ENCODE assay signal across 20 cellular contexts in the genomic region with DNA sequence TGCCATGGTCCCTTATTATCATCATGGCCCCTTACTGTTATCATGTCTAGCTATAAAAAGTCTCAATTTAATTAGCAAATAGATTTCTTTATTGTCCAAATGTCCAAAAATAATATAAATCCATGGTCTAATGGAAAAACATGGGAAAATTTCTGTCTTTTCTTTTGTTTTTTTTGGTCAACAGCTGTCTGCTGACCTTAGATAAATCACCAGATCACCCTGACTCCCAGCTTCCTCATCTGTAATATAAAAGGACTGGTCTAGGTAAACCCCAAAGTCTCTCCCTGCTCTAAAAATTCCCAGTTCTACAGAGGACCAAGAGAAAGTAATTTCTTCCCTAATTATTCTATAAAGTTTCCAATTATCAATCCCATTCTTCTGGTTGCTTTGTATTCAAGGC. TPM values are rescaled to one million over a fixed set of nuclear protein-coding genes. Genes with fewer than 3 reads are reported as not detected.
DNase-seq lines count a peak whose midpoint lies in the region; ATAC-seq and TF ChIP-seq lines count a peak whose summit lies in the region.
"Had no signal": no experiment of that assay in that cellular context is flagged by ENCODE, and none has a peak within 500 bp of the region (broad histone marks: within the 10 kb centered on the region; RNA-seq: fewer than 3 reads in every experiment).

No MANE protein-coding gene starts in this region.

- intact Hi-C loops in left ventricle myocardium inferior (cut with micrococcal nuclease) = no loop called here
- intact Hi-C loops in heart left ventricle (cut with DNase I) = no loop called here
- intact Hi-C loops in testis (cut with DNase I; ENCODE audit: low total_unique reads) = no loop called here

- ATAC-seq in heart left ventricle (no peak), GM21825 (IDR thresholded peaks at IDR 0.05; ENCODE audit: unreplicated experiment) (no peak), GM21526 (IDR thresholded peaks at IDR 0.05; ENCODE audit: low FRiP score, unreplicated experiment) (no peak)
- ATAC-seq: GM23338, HCT116, Right ventricle myocardium inferior had no signal

- H3K4me3 ChIP-seq in left ventricle myocardium inferior (no peak overlapping the region), heart left ventricle (no peak overlapping the region), testis (no peak overlapping the region)
- H3K4me3 ChIP-seq: GM23338, Peyer's patch had no signal

- no peak for TF ChIP-seq POLR2A in heart left ventricle (IDR thresholded peaks at IDR 0.05)
- TF ChIP-seq POLR2A in testis (IDR thresholded peaks at IDR 0.05) = no peak

- TF ChIP-seq CTCF in left ventricle myocardium inferior (IDR thresholded peaks at IDR 0.05; ENCODE audit: borderline replicate concordance) (no peak), heart left ventricle (IDR thresholded peaks at IDR 0.05) (no peak), testis (IDR thresholded peaks at IDR 0.05) (no peak), GM20000 (IDR thresholded peaks at IDR 0.05; ENCODE audit: extremely low read depth, missing control alignments) (no peak)

- DNase-seq in left ventricle myocardium inferior = no peak
- no peak for DNase-seq in heart left ventricle
- peak; percentile 60 for DNase-seq in LHCN-M2 (ENCODE audit: low read depth)
- peak; percentile 39 for DNase-seq in dermis blood vessel endothelial cell
- DNase-seq in testis = no peak
- no peak for DNase-seq in GM20000 (ENCODE audit: low spot score)
- DNase-seq: ACHN; CD4-positive, alpha-beta T cell; DMS53; NCI-H1417 treated with DMSO at 0.1 percent for 48 hours; NCI-H2029; NCI-H2171 treated with DMSO at 0.1 percent for 48 hours; NCI-H510A; NCI-H774; Peyer's patch had no signal

- no peaks in the 10 kb centered on the region for H3K27me3 ChIP-seq in left ventricle myocardium inferior (ENCODE audit: low read depth)
- no peaks in the 10 kb centered on the region for H3K27me3 ChIP-seq in heart left ventricle
- no peaks in the 10 kb centered on the region for H3K27me3 ChIP-seq in testis
- H3K27me3 ChIP-seq: Peyer's patch had no signal

- H3K36me3 ChIP-seq in left ventricle myocardium inferior = no peaks in the 10 kb centered on the region
- no peaks in the 10 kb centered on the region for H3K36me3 ChIP-seq in heart left ventricle
- H3K36me3 ChIP-seq in testis (ENCODE audit: low read depth, missing control alignments) = no peaks in the 10 kb centered on the region
- H3K36me3 ChIP-seq: Peyer's patch had no signal

- H3K9me3 ChIP-seq in left ventricle myocardium inferior (replicated peaks) (no peaks in the 10 kb centered on the region), heart left ventricle (no peaks in the 10 kb centered on the region), testis (no peaks in the 10 kb centered on the region)
- H3K9me3 ChIP-seq: Peyer's patch had no signal

- H3K27ac ChIP-seq in left ventricle myocardium inferior (replicated peaks) (peak overlapping the region; percentile 29), heart left ventricle (peak overlapping the region in 2 of 12 donors; percentile 27 to 74), testis (peak overlapping the region; percentile 38 to 56)
- H3K27ac ChIP-seq: Peyer's patch had no signal

- H3K4me1 ChIP-seq in left ventricle myocardium inferior (peaks cover 24% of the 10 kb centered on the region), heart left ventricle (peaks cover 0 to 66% (median 17%) of the 10 kb centered on the region in 12 donors), testis (peaks cover 5% of the 10 kb centered on the region)

RNA-seq across cellular contexts. Expression of gene RCBTB2, which starts 30.7 kb away (rescaled TPM):
- total RNA-seq in left ventricle myocardium inferior = 14.8 TPM
- 10 to 100 TPM in 6 of 9 donors, 1 to 10 TPM in 3; 5.9 to 16.2 (median 11.8) TPM for total RNA-seq in heart left ventricle
- polyA plus RNA-seq in heart left ventricle = 10 to 100 TPM in 1 of 2 donors, 1 to 10 TPM in 1; 6.9 to 11.5 TPM
- total RNA-seq in LHCN-M2 (2014; rRNA removed) = 21.0 and 22.2 TPM in 2 replicates
- polyA plus RNA-seq in LHCN-M2 (2012) = 7.8 TPM
- 19.3 and 24.8 TPM in 2 replicates for total RNA-seq in dermis blood vessel endothelial cell
- 10 to 100 TPM in 1 of 2 donors, 1 to 10 TPM in 1; 10.0 to 12.2 TPM for total RNA-seq in testis
- 15.6 TPM for polyA plus RNA-seq in testis (ENCODE audit: insufficient read depth, low read depth, low replicate concordance)

Comparison
In these comparisons a context has a peak if more than half of its experiments do, and no peak if none do; other contexts are left out.
1. DNase-seq: peak in LHCN-M2 (single experiment) and dermis blood vessel endothelial cell (single experiment); none in left ventricle myocardium inferior (single experiment), heart left ventricle (0 of 5), testis (single experiment) and GM20000 (single experiment).